1 cellular context compared by ENCODE assay signal in the genomic region with DNA sequence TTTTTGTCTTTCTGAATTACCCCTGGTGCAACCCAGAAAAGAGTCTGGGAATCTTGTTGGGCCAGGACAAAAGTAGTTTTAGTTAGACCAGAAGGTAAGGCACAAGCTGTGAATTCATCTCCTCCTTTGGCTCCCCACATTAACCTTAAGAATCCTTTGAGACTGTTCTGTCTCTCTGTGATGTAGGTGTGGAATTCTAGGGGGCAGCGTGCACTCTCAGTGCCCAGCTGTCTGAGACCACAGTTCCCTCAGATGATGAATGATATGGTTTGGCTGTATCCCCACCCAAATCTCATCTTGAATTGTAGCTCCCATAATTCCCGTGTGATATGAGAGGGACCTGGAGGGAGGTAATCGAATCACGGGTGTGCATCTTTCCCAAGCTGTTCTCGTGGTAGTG.
TF ChIP-seq lines count a peak whose summit lies in the region.

No MANE protein-coding gene starts in this region.

TF ChIP-seq in SK-N-SH, 30 proteins besides CTCF, POLR2A, EP300 and RAD21 (continued from another document):
- no peak for TF ChIP-seq MEF2A (IDR thresholded peaks at IDR 0.05; ENCODE audit: borderline replicate concordance, low read depth)
- TF ChIP-seq ELF1 (IDR thresholded peaks at IDR 0.05): no peak
- TF ChIP-seq TCF12 (IDR thresholded peaks at IDR 0.05): no peak
- no peak for TF ChIP-seq TAF1 (IDR thresholded peaks at IDR 0.05; ENCODE audit: borderline replicate concordance, low read depth, low read length)
- no peak for TF ChIP-seq FOXM1 (IDR thresholded peaks at IDR 0.05; ENCODE audit: low read depth)
